ENCODE assay signal across 1 cellular context in genomic region chr6:79558099-79558498, GRCh38.
TF ChIP-seq lines count a peak whose summit lies in the region.

No MANE protein-coding gene starts in this region.

TF ChIP-seq in HepG2, 621 proteins besides CTCF, POLR2A, EP300 and RAD21 (continued from another document):
- TF ChIP-seq IRF1 (CRISPR knock-in tag; IDR thresholded peaks at IDR 0.05; ENCODE audit: low read depth) = no peak
- TF ChIP-seq NFKB2 (CRISPR knock-in tag; IDR thresholded peaks at IDR 0.05; ENCODE audit: borderline replicate concordance) = no peak
TF ChIP-seq in HepG2: peak in this region for 38.
